In genomic region chr2:101737478-101738240, GRCh38 we compare ENCODE assay signal across 12 cellular contexts. TPM values are rescaled to one million over a fixed set of nuclear protein-coding genes. Genes with fewer than 3 reads are reported as not detected.
DNase-seq lines count a peak whose midpoint lies in the region; ATAC-seq and TF ChIP-seq lines count a peak whose summit lies in the region.
"Had no signal": no experiment of that assay in that cellular context is flagged by ENCODE, and none has a peak within 500 bp of the region (broad histone marks: within the 10 kb centered on the region; RNA-seq: fewer than 3 reads in every experiment).

No MANE protein-coding gene starts in this region.

- TF ChIP-seq CTCF in omental fat pad (IDR thresholded peaks at IDR 0.05), result no peak
- TF ChIP-seq CTCF in transverse colon (IDR thresholded peaks at IDR 0.05), result no peak

- no peaks in the 10 kb centered on the region for H3K36me3 Mint-ChIP-seq in CD4-positive, alpha-beta memory T cell

- CTCF ChIA-PET in CD4-positive, alpha-beta memory T cell (lab: Charles Lee; ENCODE audit: partially characterized antibody), result no interaction called here

- H3K4me3 Mint-ChIP-seq in CD4-positive, alpha-beta memory T cell, result peak overlapping the region in 5 of 8 donors; percentile 3 to 34 (median 31)
- H3K4me3 Mint-ChIP-seq: activated CD8-positive, alpha-beta memory T cell treated with anti-CD3 and anti-CD28 coated beads, Interleukin-2, amount 10 ng/mL, durations not matched to agents 7 days and 5 days; T-helper 1 cell treated with Interleukin-12 subunit alpha and Interleukin-12 subunit beta and Interleukin-4 antibody, amounts not matched to agents 30 μg/mL and 1 μg/mL, for 36 hours had no signal

- H3K9me3 Mint-ChIP-seq in CD4-positive, alpha-beta memory T cell, result no peaks in the 10 kb centered on the region
- H3K9me3 Mint-ChIP-seq: T-helper 1 cell treated with Interleukin-12 subunit alpha and Interleukin-12 subunit beta and Interleukin-4 antibody, amounts not matched to agents 30 μg/mL and 1 μg/mL, for 36 hours had no signal

- no peaks in the 10 kb centered on the region for H3K27me3 ChIP-seq in CD4-positive, alpha-beta memory T cell (ENCODE audit: insufficient read depth, low read length)
- H3K27me3 ChIP-seq in transverse colon, result no peaks in the 10 kb centered on the region

- TF ChIP-seq EP300 in transverse colon (IDR thresholded peaks at IDR 0.05; ENCODE audit: low read depth), result no peak

- intact Hi-C loops in CD4-positive, alpha-beta memory T cell (cut with micrococcal nuclease), result no loop called here
- intact Hi-C loops in transverse colon (cut with DNase I; ENCODE audit: low total_unique reads), result no loop called here

- H3K27ac Mint-ChIP-seq in CD4-positive, alpha-beta memory T cell, result peak overlapping the region in 6 of 7 donors; percentile 3 to 65 (median 36)

- peaks cover 89% of the 10 kb centered on the region for H3K4me1 ChIP-seq in CD4-positive, alpha-beta memory T cell (ENCODE audit: insufficient read depth, low read length)
- H3K4me1 ChIP-seq in transverse colon, result peaks cover 27 to 69% (median 37%) of the 10 kb centered on the region in 4 donors

- POLR2A ChIA-PET in CD4-positive, alpha-beta memory T cell (lab: Charles Lee; ENCODE audit: partially characterized antibody), result no interaction called here

- H3K36me3 ChIP-seq in CD4-positive, alpha-beta memory T cell (ENCODE audit: insufficient read depth, low read length), result no peaks in the 10 kb centered on the region
- no peaks in the 10 kb centered on the region for H3K36me3 ChIP-seq in transverse colon

- TF ChIP-seq POLR2A in transverse colon (IDR thresholded peaks at IDR 0.05), result no peak

- ATAC-seq in esophagus mucosa, result peak; percentile 73
- ATAC-seq in omental fat pad (ENCODE audit: low FRiP score), result peak; percentile 64
- ATAC-seq in HG03432 (IDR thresholded peaks at IDR 0.05; ENCODE audit: unreplicated experiment), result no peak
- no peak for ATAC-seq in HG02610 (IDR thresholded peaks at IDR 0.05; ENCODE audit: unreplicated experiment)
- no peak for ATAC-seq in HG03135 (IDR thresholded peaks at IDR 0.05; ENCODE audit: unreplicated experiment)

- no peak for DNase-seq in CD4-positive, alpha-beta memory T cell
- DNase-seq in NCI-H226 (peak; percentile 83), omental fat pad (ENCODE audit: low spot score) (no peak), transverse colon (no peak)
- DNase-seq: activated CD8-positive, alpha-beta memory T cell treated with anti-CD3 and anti-CD28 coated beads, Interleukin-2, amount 10 ng/mL, durations not matched to agents 7 days and 5 days; cerebellar nuclear complex had no signal

- no peak overlapping the region for H3K27ac ChIP-seq in CD4-positive, alpha-beta memory T cell (ENCODE audit: low read depth, low read length)
- no peak overlapping the region for H3K27ac ChIP-seq in transverse colon
- H3K27ac ChIP-seq: HL-60 had no signal

- no peak overlapping the region for H3K4me3 ChIP-seq in CD4-positive, alpha-beta memory T cell (ENCODE audit: low read length in 2 of 2)
- H3K4me3 ChIP-seq in transverse colon, result no peak overlapping the region

- 79 to 83% methylated on average over 1 to 3 of the region's 3 CpGs for WGBS in transverse colon (ENCODE audit: low coverage in 1 of 2), 2 donors

- H3K27me3 Mint-ChIP-seq in CD4-positive, alpha-beta memory T cell, result no peaks in the 10 kb centered on the region
- H3K27me3 Mint-ChIP-seq: activated CD8-positive, alpha-beta memory T cell treated with anti-CD3 and anti-CD28 coated beads, Interleukin-2, amount 10 ng/mL, durations not matched to agents 7 days and 5 days had no signal

- H3K4me1 Mint-ChIP-seq in CD4-positive, alpha-beta memory T cell, result peaks cover 66 to 91% (median 81%) of the 10 kb centered on the region in 4 donors

- in situ Hi-C loops in transverse colon (cut with MboI; ENCODE audit: low pct_ligation_motif_present in 1 of 4, low pct_unique_long_range_greater_than_20kb in 1 of 4, low sequenced_read_pairs in 3 of 4), result no loop called here

- no peaks in the 10 kb centered on the region for H3K9me3 ChIP-seq in CD4-positive, alpha-beta memory T cell (ENCODE audit: control insufficient read depth in 1 of 2, low read length in 2 of 2)
- H3K9me3 ChIP-seq in transverse colon, result no peaks in the 10 kb centered on the region

RNA-seq across cellular contexts. Expression of gene MAP4K4, which starts 40.2 kb away (rescaled TPM):
- total RNA-seq in CD4-positive, alpha-beta memory T cell, result 100 to 1,000 TPM; 105 to 114 TPM
- polyA plus RNA-seq in CD4-positive, alpha-beta memory T cell, result 10 to 100 TPM in 1 of 2 donors, 1 to 10 TPM in 1; 2.4 to 18.9 TPM
- total RNA-seq in esophagus mucosa, result 62.9 TPM
- 100 to 1,000 TPM in 3 of 4 donors, 10 to 100 TPM in 1; 85.9 to 199 (median 110) TPM for total RNA-seq in omental fat pad
- total RNA-seq in transverse colon, result 10 to 100 TPM; 20.3 to 42.3 (median 29.6) TPM

Comparison
In these comparisons a context has a peak if more than half of its experiments do, and no peak if none do; other contexts are left out.
1. ATAC-seq: peak in esophagus mucosa (single experiment) and omental fat pad (single experiment); none in HG03432 (single experiment), HG02610 (single experiment) and HG03135 (single experiment).